In genomic region chr1:41528106-41528505, GRCh38 we compare ENCODE assay signal across 22 cellular contexts. TPM values are rescaled to one million over a fixed set of nuclear protein-coding genes. Genes with fewer than 3 reads are reported as not detected.
DNase-seq lines count a peak whose midpoint lies in the region; ATAC-seq and TF ChIP-seq lines count a peak whose summit lies in the region.
"Had no signal": no experiment of that assay in that cellular context is flagged by ENCODE, and none has a peak within 500 bp of the region (broad histone marks: within the 10 kb centered on the region; RNA-seq: fewer than 3 reads in every experiment).

No MANE protein-coding gene starts in this region.

- H3K36me3 Mint-ChIP-seq in effector memory CD8-positive, alpha-beta T cell (ENCODE audit: insufficient read depth), result peaks cover 6% of the 10 kb centered on the region

- CTCF ChIA-PET in HEK293 (lab: Yijun Ruan, JAX), result no interaction called here

- intact Hi-C loops in cardiac septum (cut with DNase I) (no loop called here), sigmoid colon (cut with DNase I) (no loop called here)

- peak; percentile 35 for DNase-seq in cardiac septum (ENCODE audit: low spot score)
- DNase-seq in right atrium auricular region (ENCODE audit: low spot score), result no peak
- DNase-seq in effector memory CD8-positive, alpha-beta T cell, result no peak
- peak; percentile 46 for DNase-seq in sigmoid colon
- DNase-seq in NCI-H2227 treated with DMSO at 0.1 percent for 48 hours (lab: John Stamatoyannopoulos, UW), result no peak
- DNase-seq: Calu3; CD8-positive, alpha-beta T cell; EL; GOT3; NCI-H1417; NCI-H187 treated with DMSO at 0.1 percent for 48 hours; NCI-H226; NCI-H524; SIG-M5 had no signal

- peak overlapping the region; percentile 76 to 78 for H3K27ac Mint-ChIP-seq in effector memory CD8-positive, alpha-beta T cell
- H3K27ac Mint-ChIP-seq: CD8-positive, alpha-beta T cell had no signal

- H3K4me3 Mint-ChIP-seq in effector memory CD8-positive, alpha-beta T cell, result no peak overlapping the region
- H3K4me3 Mint-ChIP-seq: CD8-positive, alpha-beta T cell had no signal

- peaks cover 7 to 27% of the 10 kb centered on the region in 2 donors for H3K4me1 Mint-ChIP-seq in effector memory CD8-positive, alpha-beta T cell (ENCODE audit: low read depth in 2 of 2)

- H3K9me3 ChIP-seq in right atrium auricular region, result no peaks in the 10 kb centered on the region
- no peaks in the 10 kb centered on the region for H3K9me3 ChIP-seq in HEK293 (ENCODE audit: control insufficient read depth, insufficient read depth, low read depth, low read length)
- H3K9me3 ChIP-seq in sigmoid colon, result no peaks in the 10 kb centered on the region
- H3K9me3 ChIP-seq: BLaER1 had no signal

- H3K9me3 Mint-ChIP-seq in effector memory CD8-positive, alpha-beta T cell, result peaks cover 0 to 2% of the 10 kb centered on the region in 2 donors
- H3K9me3 Mint-ChIP-seq: CD8-positive, alpha-beta T cell had no signal

- TF ChIP-seq CTCF in right atrium auricular region (IDR thresholded peaks at IDR 0.05) (no peak), HEK293 (tag by site-specific recombination; IDR thresholded peaks at IDR 0.05) (no peak), sigmoid colon (IDR thresholded peaks at IDR 0.05) (no peak)

- 69 to 90% methylated on average over 3 of the region's 3 CpGs for WGBS in sigmoid colon, 2 donors

- H3K36me3 ChIP-seq in right atrium auricular region (no peaks in the 10 kb centered on the region), HEK293 (ENCODE audit: control insufficient read depth in 2 of 2, insufficient read depth in 1 of 2, low read length in 2 of 2) (no peaks in the 10 kb centered on the region), sigmoid colon (no peaks in the 10 kb centered on the region)
- H3K36me3 ChIP-seq: BLaER1 had no signal

- H3K4me1 ChIP-seq in right atrium auricular region (peaks cover 0 to 3% of the 10 kb centered on the region in 2 donors), HEK293 (ENCODE audit: control insufficient read depth, insufficient read depth, low read length) (no peaks in the 10 kb centered on the region), sigmoid colon (no peaks in the 10 kb centered on the region)
- H3K4me1 ChIP-seq: BLaER1 had no signal

- ATAC-seq in effector memory CD8-positive, alpha-beta T cell (replicated peaks), result no peak
- no peak for ATAC-seq in HG03135 (IDR thresholded peaks at IDR 0.05; ENCODE audit: unreplicated experiment)
- no peak for ATAC-seq in GM19467 (IDR thresholded peaks at IDR 0.05; ENCODE audit: unreplicated experiment)
- ATAC-seq: CD8-positive, alpha-beta T cell; GM12878 had no signal

- POLR2A ChIA-PET in HEK293 (lab: Yijun Ruan, JAX), result no interaction called here

- H3K27ac ChIP-seq in right atrium auricular region (no peak overlapping the region), HEK293 (ENCODE audit: extremely low read depth, low read depth, low read length) (no peak overlapping the region), sigmoid colon (no peak overlapping the region)
- H3K27ac ChIP-seq: BLaER1, KMS-11 had no signal

- H3K27me3 Mint-ChIP-seq in effector memory CD8-positive, alpha-beta T cell, result no peaks in the 10 kb centered on the region

- H3K27me3 ChIP-seq in right atrium auricular region (no peaks in the 10 kb centered on the region), sigmoid colon (no peaks in the 10 kb centered on the region)
- H3K27me3 ChIP-seq: BLaER1 had no signal

- TF ChIP-seq POLR2A in sigmoid colon (IDR thresholded peaks at IDR 0.05), result no peak

- no peak overlapping the region for H3K4me3 ChIP-seq in right atrium auricular region
- no peak overlapping the region for H3K4me3 ChIP-seq in HEK293 (ENCODE audit: low read depth, low read length)
- no peak overlapping the region for H3K4me3 ChIP-seq in sigmoid colon
- H3K4me3 ChIP-seq: BLaER1, GM12878 had no signal

- no peak for TF ChIP-seq EP300 in sigmoid colon (IDR thresholded peaks at IDR 0.05)

TF ChIP-seq in HEK293, 187 proteins besides CTCF, POLR2A, EP300 and RAD21 (continues in another document):
- TF ChIP-seq ZNF785 (tag by site-specific recombination; IDR thresholded peaks at IDR 0.05) (0 out of 2 replicates have a peak, but pooled peaks have one; percentile 21), ZNF2 (tag by site-specific recombination; IDR thresholded peaks at IDR 0.05) (no peak), MEIS1 (CRISPR knock-in tag; IDR thresholded peaks at IDR 0.05; ENCODE audit: borderline replicate concordance) (no peak), PRDM6 (tag by site-specific recombination; IDR thresholded peaks at IDR 0.05) (no peak), ZNF514 (tag by site-specific recombination; IDR thresholded peaks at IDR 0.05) (0 out of 2 replicates have a peak, but pooled peaks have one; percentile 43), ZNF626 (tag by site-specific recombination; IDR thresholded peaks at IDR 0.05) (no peak), ZNF18 (tag by site-specific recombination; IDR thresholded peaks at IDR 0.05) (0 out of 2 replicates have a peak, but pooled peaks have one; percentile 86), ZNF585B (tag by site-specific recombination; IDR thresholded peaks at IDR 0.05) (no peak), ATF2 (tag by site-specific recombination; IDR thresholded peaks at IDR 0.05; ENCODE audit: low read depth) (no peak), GLI2 (tag by site-specific recombination; IDR thresholded peaks at IDR 0.05; ENCODE audit: borderline replicate concordance, low read depth) (no peak), ZNF24 (tag by site-specific recombination; IDR thresholded peaks at IDR 0.05) (no peak), ZBTB49 (tag by site-specific recombination; IDR thresholded peaks at IDR 0.05; ENCODE audit: low read depth) (no peak), ZNF133 (tag by site-specific recombination; IDR thresholded peaks at IDR 0.05) (0 out of 2 replicates have a peak, but pooled peaks have one; percentile 5)

RNA-seq across cellular contexts. Expression of gene EDN2, which starts 43.6 kb away (rescaled TPM):
- total RNA-seq in cardiac septum, result 1.1 TPM
- under 1 TPM in 1 of 2 donors, not detected in 1; 0.78 TPM for total RNA-seq in right atrium auricular region
- total RNA-seq in sigmoid colon, result 1 to 10 TPM in 1 of 4 donors, not detected in 3; 2.2 TPM
- 1 to 10 TPM in 1 of 3 donors, under 1 TPM in 2; 0.57 to 4.8 (median 0.92) TPM for polyA plus RNA-seq in sigmoid colon
- total RNA-seq: A673, RPMI7951 had no signal

Comparison
In these comparisons a context has a peak if more than half of its experiments do, and no peak if none do; other contexts are left out.
1. DNase-seq: peak in cardiac septum (single experiment) and sigmoid colon (single experiment); none in right atrium auricular region (single experiment), effector memory CD8-positive, alpha-beta T cell (0 of 3) and NCI-H2227 treated with DMSO at 0.1 percent for 48 hours (single experiment).